1 cellular context compared by ENCODE assay signal in the genomic region with DNA sequence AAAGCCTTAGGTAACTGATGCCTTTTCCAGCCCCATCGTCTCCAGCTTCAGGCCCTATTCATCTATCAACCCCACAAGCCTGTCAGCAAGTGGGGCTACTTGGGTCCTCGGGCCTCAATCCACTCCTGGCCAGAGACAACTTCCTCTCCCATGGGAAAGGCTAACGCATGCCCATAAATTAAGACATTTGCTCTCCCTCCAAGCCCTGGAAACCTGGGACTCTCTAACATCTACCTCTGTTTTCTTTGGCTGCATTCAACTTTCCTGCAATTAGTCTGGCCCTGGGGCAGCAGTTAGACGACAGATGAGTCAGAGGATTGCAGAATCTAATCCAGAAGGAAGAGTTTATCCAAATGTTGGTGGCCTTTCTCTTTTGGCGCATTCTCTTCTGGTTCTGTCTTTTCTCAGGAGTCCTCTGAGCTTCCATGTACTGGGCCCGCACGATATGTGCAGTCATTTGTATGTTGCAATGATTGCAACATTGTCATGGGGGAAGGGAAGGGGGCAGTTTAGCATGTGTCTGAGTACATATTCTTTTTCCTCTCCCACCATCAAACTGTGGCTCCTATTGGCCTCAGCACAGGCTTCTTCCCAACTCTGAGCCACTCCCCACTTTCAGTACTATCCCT.
A peak's percentile ranks its signal among the peaks of the same experiment; 100 is the strongest.
TF ChIP-seq lines count a peak whose summit lies in the region.

No MANE protein-coding gene starts in this region.

TF ChIP-seq in HEK293, 187 proteins besides CTCF, POLR2A, EP300 and RAD21 (continued from another document and continues in another):
- TF ChIP-seq, protein P1, sequence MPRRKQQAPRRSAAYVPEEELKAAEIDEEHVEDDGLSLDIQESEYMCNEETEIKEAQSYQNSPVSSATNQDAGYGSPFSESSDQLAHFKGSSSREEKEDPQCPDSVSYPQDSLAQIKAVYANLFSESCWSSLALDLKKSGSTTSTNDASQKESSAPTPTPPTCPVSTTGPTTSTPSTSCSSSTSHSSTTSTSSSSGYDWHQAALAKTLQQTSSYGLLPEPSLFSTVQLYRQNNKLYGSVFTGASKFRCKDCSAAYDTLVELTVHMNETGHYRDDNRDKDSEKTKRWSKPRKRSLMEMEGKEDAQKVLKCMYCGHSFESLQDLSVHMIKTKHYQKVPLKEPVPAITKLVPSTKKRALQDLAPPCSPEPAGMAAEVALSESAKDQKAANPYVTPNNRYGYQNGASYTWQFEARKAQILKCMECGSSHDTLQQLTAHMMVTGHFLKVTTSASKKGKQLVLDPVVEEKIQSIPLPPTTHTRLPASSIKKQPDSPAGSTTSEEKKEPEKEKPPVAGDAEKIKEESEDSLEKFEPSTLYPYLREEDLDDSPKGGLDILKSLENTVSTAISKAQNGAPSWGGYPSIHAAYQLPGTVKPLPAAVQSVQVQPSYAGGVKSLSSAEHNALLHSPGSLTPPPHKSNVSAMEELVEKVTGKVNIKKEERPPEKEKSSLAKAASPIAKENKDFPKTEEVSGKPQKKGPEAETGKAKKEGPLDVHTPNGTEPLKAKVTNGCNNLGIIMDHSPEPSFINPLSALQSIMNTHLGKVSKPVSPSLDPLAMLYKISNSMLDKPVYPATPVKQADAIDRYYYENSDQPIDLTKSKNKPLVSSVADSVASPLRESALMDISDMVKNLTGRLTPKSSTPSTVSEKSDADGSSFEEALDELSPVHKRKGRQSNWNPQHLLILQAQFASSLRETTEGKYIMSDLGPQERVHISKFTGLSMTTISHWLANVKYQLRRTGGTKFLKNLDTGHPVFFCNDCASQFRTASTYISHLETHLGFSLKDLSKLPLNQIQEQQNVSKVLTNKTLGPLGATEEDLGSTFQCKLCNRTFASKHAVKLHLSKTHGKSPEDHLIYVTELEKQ (tag by site-specific recombination; IDR thresholded peaks at IDR 0.05; ENCODE audit: borderline replicate concordance), result no peak
- peak; percentile 63; the same call in 1 of the 2 replicates for TF ChIP-seq KLF8 (tag by site-specific recombination; IDR thresholded peaks at IDR 0.05)
- TF ChIP-seq ZBTB21 (tag by site-specific recombination; IDR thresholded peaks at IDR 0.05), result peak; percentile 63
- TF ChIP-seq, protein P2, sequence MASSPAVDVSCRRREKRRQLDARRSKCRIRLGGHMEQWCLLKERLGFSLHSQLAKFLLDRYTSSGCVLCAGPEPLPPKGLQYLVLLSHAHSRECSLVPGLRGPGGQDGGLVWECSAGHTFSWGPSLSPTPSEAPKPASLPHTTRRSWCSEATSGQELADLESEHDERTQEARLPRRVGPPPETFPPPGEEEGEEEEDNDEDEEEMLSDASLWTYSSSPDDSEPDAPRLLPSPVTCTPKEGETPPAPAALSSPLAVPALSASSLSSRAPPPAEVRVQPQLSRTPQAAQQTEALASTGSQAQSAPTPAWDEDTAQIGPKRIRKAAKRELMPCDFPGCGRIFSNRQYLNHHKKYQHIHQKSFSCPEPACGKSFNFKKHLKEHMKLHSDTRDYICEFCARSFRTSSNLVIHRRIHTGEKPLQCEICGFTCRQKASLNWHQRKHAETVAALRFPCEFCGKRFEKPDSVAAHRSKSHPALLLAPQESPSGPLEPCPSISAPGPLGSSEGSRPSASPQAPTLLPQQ (tag by site-specific recombination; IDR thresholded peaks at IDR 0.05), result peak; percentile 93
- no peak for TF ChIP-seq ZNF670 (tag by site-specific recombination; IDR thresholded peaks at IDR 0.05; ENCODE audit: low read depth)
- no peak for TF ChIP-seq ZNF121 (tag by site-specific recombination; IDR thresholded peaks at IDR 0.05)
- TF ChIP-seq, protein P3, sequence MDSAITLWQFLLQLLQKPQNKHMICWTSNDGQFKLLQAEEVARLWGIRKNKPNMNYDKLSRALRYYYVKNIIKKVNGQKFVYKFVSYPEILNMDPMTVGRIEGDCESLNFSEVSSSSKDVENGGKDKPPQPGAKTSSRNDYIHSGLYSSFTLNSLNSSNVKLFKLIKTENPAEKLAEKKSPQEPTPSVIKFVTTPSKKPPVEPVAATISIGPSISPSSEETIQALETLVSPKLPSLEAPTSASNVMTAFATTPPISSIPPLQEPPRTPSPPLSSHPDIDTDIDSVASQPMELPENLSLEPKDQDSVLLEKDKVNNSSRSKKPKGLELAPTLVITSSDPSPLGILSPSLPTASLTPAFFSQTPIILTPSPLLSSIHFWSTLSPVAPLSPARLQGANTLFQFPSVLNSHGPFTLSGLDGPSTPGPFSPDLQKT (IDR thresholded peaks at IDR 0.05; ENCODE audit: borderline replicate concordance, low read depth, low read length), result no peak
- TF ChIP-seq ZNF354C (tag by site-specific recombination; IDR thresholded peaks at IDR 0.05; ENCODE audit: borderline replicate concordance, low read depth), result no peak
- TF ChIP-seq ZNF211 (tag by site-specific recombination; IDR thresholded peaks at IDR 0.05; ENCODE audit: low read depth), result no peak
- TF ChIP-seq ZNF658 (tag by site-specific recombination; IDR thresholded peaks at IDR 0.05), result no peak
- TF ChIP-seq HOXD13 (CRISPR knock-in tag; IDR thresholded peaks at IDR 0.05; ENCODE audit: borderline replicate concordance), result no peak
- TF ChIP-seq SCRT2 (tag by site-specific recombination; IDR thresholded peaks at IDR 0.05), result no peak
- no peak for TF ChIP-seq KLF1 (tag by site-specific recombination; IDR thresholded peaks at IDR 0.05)
- TF ChIP-seq ZNF214 (tag by site-specific recombination; IDR thresholded peaks at IDR 0.05; ENCODE audit: borderline replicate concordance), result no peak
- TF ChIP-seq, protein P4, sequence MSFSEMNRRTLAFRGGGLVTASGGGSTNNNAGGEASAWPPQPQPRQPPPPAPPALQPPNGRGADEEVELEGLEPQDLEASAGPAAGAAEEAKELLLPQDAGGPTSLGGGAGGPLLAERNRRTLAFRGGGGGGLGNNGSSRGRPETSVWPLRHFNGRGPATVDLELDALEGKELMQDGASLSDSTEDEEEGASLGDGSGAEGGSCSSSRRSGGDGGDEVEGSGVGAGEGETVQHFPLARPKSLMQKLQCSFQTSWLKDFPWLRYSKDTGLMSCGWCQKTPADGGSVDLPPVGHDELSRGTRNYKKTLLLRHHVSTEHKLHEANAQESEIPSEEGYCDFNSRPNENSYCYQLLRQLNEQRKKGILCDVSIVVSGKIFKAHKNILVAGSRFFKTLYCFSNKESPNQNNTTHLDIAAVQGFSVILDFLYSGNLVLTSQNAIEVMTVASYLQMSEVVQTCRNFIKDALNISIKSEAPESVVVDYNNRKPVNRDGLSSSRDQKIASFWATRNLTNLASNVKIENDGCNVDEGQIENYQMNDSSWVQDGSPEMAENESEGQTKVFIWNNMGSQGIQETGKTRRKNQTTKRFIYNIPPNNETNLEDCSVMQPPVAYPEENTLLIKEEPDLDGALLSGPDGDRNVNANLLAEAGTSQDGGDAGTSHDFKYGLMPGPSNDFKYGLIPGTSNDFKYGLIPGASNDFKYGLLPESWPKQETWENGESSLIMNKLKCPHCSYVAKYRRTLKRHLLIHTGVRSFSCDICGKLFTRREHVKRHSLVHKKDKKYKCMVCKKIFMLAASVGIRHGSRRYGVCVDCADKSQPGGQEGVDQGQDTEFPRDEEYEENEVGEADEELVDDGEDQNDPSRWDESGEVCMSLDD (tag by site-specific recombination; IDR thresholded peaks at IDR 0.05), result no peak
- no peak for TF ChIP-seq HOXC10 (CRISPR knock-in tag; IDR thresholded peaks at IDR 0.05)
- no peak for TF ChIP-seq ZNF23 (tag by site-specific recombination; IDR thresholded peaks at IDR 0.05; ENCODE audit: borderline replicate concordance)
- no peak for TF ChIP-seq ZNF501 (tag by site-specific recombination; IDR thresholded peaks at IDR 0.05)
- no peak; the same call in 1 of the 2 replicates for TF ChIP-seq OVOL3 (tag by site-specific recombination; IDR thresholded peaks at IDR 0.05)
- no peak for TF ChIP-seq ZNF677 (tag by site-specific recombination; IDR thresholded peaks at IDR 0.05)
- TF ChIP-seq, protein P5, sequence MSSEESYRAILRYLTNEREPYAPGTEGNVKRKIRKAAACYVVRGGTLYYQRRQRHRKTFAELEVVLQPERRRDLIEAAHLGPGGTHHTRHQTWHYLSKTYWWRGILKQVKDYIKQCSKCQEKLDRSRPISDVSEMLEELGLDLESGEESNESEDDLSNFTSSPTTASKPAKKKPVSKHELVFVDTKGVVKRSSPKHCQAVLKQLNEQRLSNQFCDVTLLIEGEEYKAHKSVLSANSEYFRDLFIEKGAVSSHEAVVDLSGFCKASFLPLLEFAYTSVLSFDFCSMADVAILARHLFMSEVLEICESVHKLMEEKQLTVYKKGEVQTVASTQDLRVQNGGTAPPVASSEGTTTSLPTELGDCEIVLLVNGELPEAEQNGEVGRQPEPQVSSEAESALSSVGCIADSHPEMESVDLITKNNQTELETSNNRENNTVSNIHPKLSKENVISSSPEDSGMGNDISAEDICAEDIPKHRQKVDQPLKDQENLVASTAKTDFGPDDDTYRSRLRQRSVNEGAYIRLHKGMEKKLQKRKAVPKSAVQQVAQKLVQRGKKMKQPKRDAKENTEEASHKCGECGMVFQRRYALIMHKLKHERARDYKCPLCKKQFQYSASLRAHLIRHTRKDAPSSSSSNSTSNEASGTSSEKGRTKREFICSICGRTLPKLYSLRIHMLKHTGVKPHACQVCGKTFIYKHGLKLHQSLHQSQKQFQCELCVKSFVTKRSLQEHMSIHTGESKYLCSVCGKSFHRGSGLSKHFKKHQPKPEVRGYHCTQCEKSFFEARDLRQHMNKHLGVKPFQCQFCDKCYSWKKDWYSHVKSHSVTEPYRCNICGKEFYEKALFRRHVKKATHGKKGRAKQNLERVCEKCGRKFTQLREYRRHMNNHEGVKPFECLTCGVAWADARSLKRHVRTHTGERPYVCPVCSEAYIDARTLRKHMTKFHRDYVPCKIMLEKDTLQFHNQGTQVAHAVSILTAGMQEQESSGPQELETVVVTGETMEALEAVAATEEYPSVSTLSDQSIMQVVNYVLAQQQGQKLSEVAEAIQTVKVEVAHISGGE (tag by site-specific recombination; conservative IDR thresholded peaks at IDR 0.05; ENCODE audit: low read depth), result no peak
- TF ChIP-seq ZNF561 (tag by site-specific recombination; IDR thresholded peaks at IDR 0.05; ENCODE audit: borderline replicate concordance), result 0 out of 2 replicates have a peak, but pooled peaks have one; percentile 69
- no peak for TF ChIP-seq ZNF521 (tag by site-specific recombination; IDR thresholded peaks at IDR 0.05)
- TF ChIP-seq ZNF138 (tag by site-specific recombination; IDR thresholded peaks at IDR 0.05; ENCODE audit: borderline replicate concordance), result no peak
- 0 out of 2 replicates have a peak, but pooled peaks have one; percentile 8 for TF ChIP-seq ZNF548 (tag by site-specific recombination; IDR thresholded peaks at IDR 0.05)
- TF ChIP-seq, protein P6, sequence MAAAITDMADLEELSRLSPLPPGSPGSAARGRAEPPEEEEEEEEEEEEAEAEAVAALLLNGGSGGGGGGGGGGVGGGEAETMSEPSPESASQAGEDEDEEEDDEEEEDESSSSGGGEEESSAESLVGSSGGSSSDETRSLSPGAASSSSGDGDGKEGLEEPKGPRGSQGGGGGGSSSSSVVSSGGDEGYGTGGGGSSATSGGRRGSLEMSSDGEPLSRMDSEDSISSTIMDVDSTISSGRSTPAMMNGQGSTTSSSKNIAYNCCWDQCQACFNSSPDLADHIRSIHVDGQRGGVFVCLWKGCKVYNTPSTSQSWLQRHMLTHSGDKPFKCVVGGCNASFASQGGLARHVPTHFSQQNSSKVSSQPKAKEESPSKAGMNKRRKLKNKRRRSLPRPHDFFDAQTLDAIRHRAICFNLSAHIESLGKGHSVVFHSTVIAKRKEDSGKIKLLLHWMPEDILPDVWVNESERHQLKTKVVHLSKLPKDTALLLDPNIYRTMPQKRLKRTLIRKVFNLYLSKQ (tag by site-specific recombination; IDR thresholded peaks at IDR 0.05; ENCODE audit: borderline replicate concordance), result no peak
- no peak for TF ChIP-seq ZNF10 (tag by site-specific recombination; IDR thresholded peaks at IDR 0.05)
- peak; percentile 43 for TF ChIP-seq KLF16 (tag by site-specific recombination; IDR thresholded peaks at IDR 0.05)
- peak; percentile 40; the same call in 1 of the 2 replicates for TF ChIP-seq KLF10 (tag by site-specific recombination; IDR thresholded peaks at IDR 0.05)
- no peak for TF ChIP-seq ZNF747 (tag by site-specific recombination; IDR thresholded peaks at IDR 0.05)
- no peak for TF ChIP-seq ZFP3 (tag by site-specific recombination; IDR thresholded peaks at IDR 0.05; ENCODE audit: low read depth)
- TF ChIP-seq ZNF610 (tag by site-specific recombination; IDR thresholded peaks at IDR 0.05; ENCODE audit: borderline replicate concordance), result no peak
- TF ChIP-seq MEIS1 (CRISPR knock-in tag; IDR thresholded peaks at IDR 0.05; ENCODE audit: borderline replicate concordance), result no peak
- no peak for TF ChIP-seq ZNF112 (tag by site-specific recombination; IDR thresholded peaks at IDR 0.05)
- TF ChIP-seq ZNF626 (tag by site-specific recombination; IDR thresholded peaks at IDR 0.05), result no peak
- TF ChIP-seq, protein P7, sequence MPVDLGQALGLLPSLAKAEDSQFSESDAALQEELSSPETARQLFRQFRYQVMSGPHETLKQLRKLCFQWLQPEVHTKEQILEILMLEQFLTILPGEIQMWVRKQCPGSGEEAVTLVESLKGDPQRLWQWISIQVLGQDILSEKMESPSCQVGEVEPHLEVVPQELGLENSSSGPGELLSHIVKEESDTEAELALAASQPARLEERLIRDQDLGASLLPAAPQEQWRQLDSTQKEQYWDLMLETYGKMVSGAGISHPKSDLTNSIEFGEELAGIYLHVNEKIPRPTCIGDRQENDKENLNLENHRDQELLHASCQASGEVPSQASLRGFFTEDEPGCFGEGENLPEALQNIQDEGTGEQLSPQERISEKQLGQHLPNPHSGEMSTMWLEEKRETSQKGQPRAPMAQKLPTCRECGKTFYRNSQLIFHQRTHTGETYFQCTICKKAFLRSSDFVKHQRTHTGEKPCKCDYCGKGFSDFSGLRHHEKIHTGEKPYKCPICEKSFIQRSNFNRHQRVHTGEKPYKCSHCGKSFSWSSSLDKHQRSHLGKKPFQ (tag by site-specific recombination; IDR thresholded peaks at IDR 0.05), result no peak
- no peak for TF ChIP-seq SETDB1 (IDR thresholded peaks at IDR 0.05; ENCODE audit: insufficient read length, low read length)
- peak; percentile 75 for TF ChIP-seq IKZF3 (tag by site-specific recombination; IDR thresholded peaks at IDR 0.05)
- no peak for TF ChIP-seq YY1 (tag by site-specific recombination; IDR thresholded peaks at IDR 0.05)
- TF ChIP-seq ZNF394 (tag by site-specific recombination; IDR thresholded peaks at IDR 0.05; ENCODE audit: borderline replicate concordance), result peak; percentile 31; the same call in 1 of the 2 replicates
- TF ChIP-seq KLF9 (tag by site-specific recombination; IDR thresholded peaks at IDR 0.05; ENCODE audit: low read depth), result no peak
- TF ChIP-seq ZNF624 (tag by site-specific recombination; IDR thresholded peaks at IDR 0.05), result no peak
- TF ChIP-seq ZFP41 (tag by site-specific recombination; IDR thresholded peaks at IDR 0.05; ENCODE audit: borderline replicate concordance), result no peak
- TF ChIP-seq GLIS1 (tag by site-specific recombination; IDR thresholded peaks at IDR 0.05), result peak; percentile 91
- no peak for TF ChIP-seq ZNF555 (tag by site-specific recombination; conservative IDR thresholded peaks at IDR 0.05)
- no peak for TF ChIP-seq ZNF423 (tag by site-specific recombination; IDR thresholded peaks at IDR 0.05)
- peak; percentile 56 for TF ChIP-seq WT1 (tag by site-specific recombination; IDR thresholded peaks at IDR 0.05)
- TF ChIP-seq ZNF37A (tag by site-specific recombination; IDR thresholded peaks at IDR 0.05), result no peak
- TF ChIP-seq, protein P8, sequence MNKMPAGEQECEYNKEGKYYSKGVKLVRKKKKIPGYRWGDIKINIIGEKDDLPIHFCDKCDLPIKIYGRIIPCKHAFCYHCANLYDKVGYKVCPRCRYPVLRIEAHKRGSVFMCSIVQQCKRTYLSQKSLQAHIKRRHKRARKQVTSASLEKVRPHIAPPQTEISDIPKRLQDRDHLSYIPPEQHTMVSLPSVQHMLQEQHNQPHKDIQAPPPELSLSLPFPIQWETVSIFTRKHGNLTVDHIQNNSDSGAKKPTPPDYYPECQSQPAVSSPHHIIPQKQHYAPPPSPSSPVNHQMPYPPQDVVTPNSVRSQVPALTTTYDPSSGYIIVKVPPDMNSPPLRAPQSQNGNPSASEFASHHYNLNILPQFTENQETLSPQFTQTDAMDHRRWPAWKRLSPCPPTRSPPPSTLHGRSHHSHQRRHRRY (tag by site-specific recombination; IDR thresholded peaks at IDR 0.05), result no peak
